In the genomic region with DNA sequence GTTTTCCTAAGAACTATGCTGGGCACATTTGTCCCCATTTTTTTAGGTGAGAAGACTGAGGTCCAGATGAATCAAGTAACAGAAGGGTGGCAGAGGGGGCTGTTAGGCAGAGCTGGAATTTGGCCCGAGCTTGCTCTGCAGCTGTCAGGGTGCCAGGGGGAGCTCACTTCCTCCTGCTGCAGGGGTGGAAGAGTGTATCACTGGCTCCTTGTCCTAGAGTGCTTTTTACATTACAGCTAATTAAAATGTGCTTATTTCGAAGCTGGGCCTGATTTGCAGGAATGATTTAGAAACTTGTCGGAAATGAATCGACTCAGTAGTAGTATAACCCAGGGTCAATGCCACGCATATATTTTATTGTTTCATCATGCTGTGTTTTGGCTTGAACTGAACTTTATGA, we compare ENCODE assay signal across 10 cellular contexts. TPM values are rescaled to one million over a fixed set of nuclear protein-coding genes. Genes with fewer than 3 reads are reported as not detected.
DNase-seq lines count a peak whose midpoint lies in the region; ATAC-seq and TF ChIP-seq lines count a peak whose summit lies in the region.
"Had no signal": no experiment of that assay in that cellular context is flagged by ENCODE, and none has a peak within 500 bp of the region (broad histone marks: within the 10 kb centered on the region; RNA-seq: fewer than 3 reads in every experiment).

No MANE protein-coding gene starts in this region.

- H3K4me1 Mint-ChIP-seq in GM23338 = peaks cover 18% of the 10 kb centered on the region

- H3K4me3 Mint-ChIP-seq in GM23338 = no peak overlapping the region

- peak overlapping the region in 6 of 11 experiments; percentile 16 to 50 (median 41); a peak in 6 of 22 replicates for H3K27ac ChIP-seq in BLaER1 treated with 17β-estradiol and CSF1 and Interleukin-3, amounts not matched to agents 10 nM and 100 nM
- H3K27ac ChIP-seq in GM23338 (ENCODE audit: low read depth) (no peak overlapping the region), SJCRH30 (no peak overlapping the region)

- H3F3A ChIP-seq in GM23338 (replicated peaks; ENCODE audit: low read depth) = no peaks in the 10 kb centered on the region

- H3K36me3 ChIP-seq in BLaER1 treated with 17β-estradiol and CSF1 and Interleukin-3, amounts not matched to agents 10 nM and 100 nM = no peaks in the 10 kb centered on the region
- no peaks in the 10 kb centered on the region for H3K36me3 ChIP-seq in GM23338 (ENCODE audit: insufficient read depth)
- no peaks in the 10 kb centered on the region for H3K36me3 ChIP-seq in SJCRH30

- no peak overlapping the region for H3K4me3 ChIP-seq in BLaER1 treated with 17β-estradiol and CSF1 and Interleukin-3, amounts not matched to agents 10 nM and 100 nM
- H3K4me3 ChIP-seq in GM23338 (no peak overlapping the region), SJCRH30 (no peak overlapping the region), fibroblast of pulmonary artery (replicated peaks; ENCODE audit: low read depth, low read length) (no peak overlapping the region)

- TF ChIP-seq CTCF in GM23338 (conservative IDR thresholded peaks at IDR 0.05; ENCODE audit: low read depth in 2 of 2) = peak in 1 of 2 experiments; percentile 14; a peak in 1 of 4 replicates
- no peak for TF ChIP-seq CTCF in fibroblast of pulmonary artery (IDR thresholded peaks at IDR 0.05; ENCODE audit: low read length, missing control alignments)

- DNase-seq in GM23338 (ENCODE audit: low spot score) (no peak), SJCRH30 (peak; percentile 79 to 84), fibroblast of pulmonary artery (ENCODE audit: low read depth) (peak; percentile 50), NCI-H1694 treated with DMSO at 0.1 percent for 48 hours (lab: John Stamatoyannopoulos, UW) (no peak)
- DNase-seq in activated CD4-positive, CD25-positive, alpha-beta regulatory T cell (lab: John Stamatoyannopoulos, UW) = no peak
- DNase-seq: central memory CD4-positive, alpha-beta T cell; NCI-H2081 treated with DMSO at 0.1 percent for 48 hours had no signal

- H3K4me2 ChIP-seq in BLaER1 treated with 17β-estradiol and CSF1 and Interleukin-3, amounts not matched to agents 10 nM and 100 nM = peak overlapping the region; percentile 78 to 92 (median 83)
- H3K4me2 ChIP-seq in GM23338 = no peak overlapping the region

- H3K9me2 ChIP-seq in GM23338 (ENCODE audit: insufficient read depth) = no peaks in the 10 kb centered on the region

- H3K9me3 Mint-ChIP-seq in GM23338 = no peaks in the 10 kb centered on the region

- peak overlapping the region in 8 of 11 experiments; percentile 3 to 58 (median 38); a peak in 8 of 22 replicates for H3K9ac ChIP-seq in BLaER1 treated with 17β-estradiol and CSF1 and Interleukin-3, amounts not matched to agents 10 nM and 100 nM

- H3K27ac Mint-ChIP-seq in GM23338 = no peak overlapping the region

- H2AFZ ChIP-seq in GM23338 = 0 out of 2 replicates have a peak overlapping the region, but pooled peaks have one; percentile 7

- no peaks in the 10 kb centered on the region for H3K79me2 ChIP-seq in GM23338 (replicated peaks; ENCODE audit: insufficient read depth)

- H3K9me3 ChIP-seq in BLaER1 treated with 17β-estradiol and CSF1 and Interleukin-3, amounts not matched to agents 10 nM and 100 nM (replicated peaks in 1 of 11) = no peaks in the 10 kb centered on the region
- H3K9me3 ChIP-seq in SJCRH30 (replicated peaks) = no peaks in the 10 kb centered on the region

- H3K36me3 Mint-ChIP-seq in GM23338 (ENCODE audit: low read depth) = no peaks in the 10 kb centered on the region

- peaks cover 0 to 3% (median 0%) of the 10 kb centered on the region in 11 experiments; a peak in 1 of 22 replicates for H4K20me1 ChIP-seq in BLaER1 treated with 17β-estradiol and CSF1 and Interleukin-3, amounts not matched to agents 10 nM and 100 nM
- H4K20me1 ChIP-seq in GM23338 (replicated peaks; ENCODE audit: insufficient read depth) = no peaks in the 10 kb centered on the region

- ATAC-seq in GM23338 = peak; percentile 73
- no peak for ATAC-seq in HG02642 (IDR thresholded peaks at IDR 0.05; ENCODE audit: poor library complexity, unreplicated experiment)
- ATAC-seq in GM19351 (IDR thresholded peaks at IDR 0.05; ENCODE audit: unreplicated experiment) = no peak

- H3K4me1 ChIP-seq in BLaER1 treated with 17β-estradiol and CSF1 and Interleukin-3, amounts not matched to agents 10 nM and 100 nM = peaks cover 27 to 45% (median 35%) of the 10 kb centered on the region in 10 experiments
- H3K4me1 ChIP-seq in GM23338 (ENCODE audit: insufficient read depth) (peaks cover 3% of the 10 kb centered on the region; the same call in 1 of the 2 replicates), SJCRH30 (peaks cover 17% of the 10 kb centered on the region)

- H3K27me3 Mint-ChIP-seq in GM23338 (ENCODE audit: insufficient read depth, low read depth, poor library complexity) = peaks cover 7% of the 10 kb centered on the region

- peaks cover 0 to 11% (median 0%) of the 10 kb centered on the region in 11 experiments; a peak in 4 of 22 replicates for H3K27me3 ChIP-seq in BLaER1 treated with 17β-estradiol and CSF1 and Interleukin-3, amounts not matched to agents 10 nM and 100 nM
- H3K27me3 ChIP-seq in GM23338 (ENCODE audit: insufficient read depth) = no peaks in the 10 kb centered on the region
- no peaks in the 10 kb centered on the region for H3K27me3 ChIP-seq in SJCRH30

TF ChIP-seq in GM23338, 12 proteins besides CTCF, POLR2A, EP300 and RAD21 (continues in another document):
- TF ChIP-seq, protein P1, sequence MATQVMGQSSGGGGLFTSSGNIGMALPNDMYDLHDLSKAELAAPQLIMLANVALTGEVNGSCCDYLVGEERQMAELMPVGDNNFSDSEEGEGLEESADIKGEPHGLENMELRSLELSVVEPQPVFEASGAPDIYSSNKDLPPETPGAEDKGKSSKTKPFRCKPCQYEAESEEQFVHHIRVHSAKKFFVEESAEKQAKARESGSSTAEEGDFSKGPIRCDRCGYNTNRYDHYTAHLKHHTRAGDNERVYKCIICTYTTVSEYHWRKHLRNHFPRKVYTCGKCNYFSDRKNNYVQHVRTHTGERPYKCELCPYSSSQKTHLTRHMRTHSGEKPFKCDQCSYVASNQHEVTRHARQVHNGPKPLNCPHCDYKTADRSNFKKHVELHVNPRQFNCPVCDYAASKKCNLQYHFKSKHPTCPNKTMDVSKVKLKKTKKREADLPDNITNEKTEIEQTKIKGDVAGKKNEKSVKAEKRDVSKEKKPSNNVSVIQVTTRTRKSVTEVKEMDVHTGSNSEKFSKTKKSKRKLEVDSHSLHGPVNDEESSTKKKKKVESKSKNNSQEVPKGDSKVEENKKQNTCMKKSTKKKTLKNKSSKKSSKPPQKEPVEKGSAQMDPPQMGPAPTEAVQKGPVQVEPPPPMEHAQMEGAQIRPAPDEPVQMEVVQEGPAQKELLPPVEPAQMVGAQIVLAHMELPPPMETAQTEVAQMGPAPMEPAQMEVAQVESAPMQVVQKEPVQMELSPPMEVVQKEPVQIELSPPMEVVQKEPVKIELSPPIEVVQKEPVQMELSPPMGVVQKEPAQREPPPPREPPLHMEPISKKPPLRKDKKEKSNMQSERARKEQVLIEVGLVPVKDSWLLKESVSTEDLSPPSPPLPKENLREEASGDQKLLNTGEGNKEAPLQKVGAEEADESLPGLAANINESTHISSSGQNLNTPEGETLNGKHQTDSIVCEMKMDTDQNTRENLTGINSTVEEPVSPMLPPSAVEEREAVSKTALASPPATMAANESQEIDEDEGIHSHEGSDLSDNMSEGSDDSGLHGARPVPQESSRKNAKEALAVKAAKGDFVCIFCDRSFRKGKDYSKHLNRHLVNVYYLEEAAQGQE (IDR thresholded peaks at IDR 0.05; ENCODE audit: unreplicated experiment) = no peak
- TF ChIP-seq POLR2AphosphoS5 (IDR thresholded peaks at IDR 0.05; ENCODE audit: low read depth) = no peak

RNA-seq across cellular contexts. Expression of a gene that starts 11.1 kb away (rescaled TPM):
- 0.54 and 1.5 TPM in 2 replicates for total RNA-seq in GM23338 (2014; rRNA removed; shearing (Covaris generic))
- polyA plus RNA-seq in GM23338 (2016; fragmentation: Nextera tagmentation; extraction: Ambion mirVana) = 1.3 and 1.4 TPM in 2 replicates
- total RNA-seq in SJCRH30 (2014; rRNA removed; shearing (Covaris generic)) = 7.9 and 10.1 TPM in 2 replicates

Comparison
In these comparisons a context has a peak if more than half of its experiments do, and no peak if none do; other contexts are left out.
1. H3K27ac ChIP-seq: peak in BLaER1 treated with 17β-estradiol and CSF1 and Interleukin-3, amounts not matched to agents 10 nM and 100 nM (6 of 11); none in GM23338 (single experiment) and SJCRH30 (single experiment).
2. DNase-seq: peak in SJCRH30 (2 of 2) and fibroblast of pulmonary artery (single experiment); none in GM23338 (single experiment), activated CD4-positive, CD25-positive, alpha-beta regulatory T cell (0 of 4) and NCI-H1694 treated with DMSO at 0.1 percent for 48 hours (single experiment).